Comparison of ENCODE assay signal across 8 cellular contexts in the genomic region with DNA sequence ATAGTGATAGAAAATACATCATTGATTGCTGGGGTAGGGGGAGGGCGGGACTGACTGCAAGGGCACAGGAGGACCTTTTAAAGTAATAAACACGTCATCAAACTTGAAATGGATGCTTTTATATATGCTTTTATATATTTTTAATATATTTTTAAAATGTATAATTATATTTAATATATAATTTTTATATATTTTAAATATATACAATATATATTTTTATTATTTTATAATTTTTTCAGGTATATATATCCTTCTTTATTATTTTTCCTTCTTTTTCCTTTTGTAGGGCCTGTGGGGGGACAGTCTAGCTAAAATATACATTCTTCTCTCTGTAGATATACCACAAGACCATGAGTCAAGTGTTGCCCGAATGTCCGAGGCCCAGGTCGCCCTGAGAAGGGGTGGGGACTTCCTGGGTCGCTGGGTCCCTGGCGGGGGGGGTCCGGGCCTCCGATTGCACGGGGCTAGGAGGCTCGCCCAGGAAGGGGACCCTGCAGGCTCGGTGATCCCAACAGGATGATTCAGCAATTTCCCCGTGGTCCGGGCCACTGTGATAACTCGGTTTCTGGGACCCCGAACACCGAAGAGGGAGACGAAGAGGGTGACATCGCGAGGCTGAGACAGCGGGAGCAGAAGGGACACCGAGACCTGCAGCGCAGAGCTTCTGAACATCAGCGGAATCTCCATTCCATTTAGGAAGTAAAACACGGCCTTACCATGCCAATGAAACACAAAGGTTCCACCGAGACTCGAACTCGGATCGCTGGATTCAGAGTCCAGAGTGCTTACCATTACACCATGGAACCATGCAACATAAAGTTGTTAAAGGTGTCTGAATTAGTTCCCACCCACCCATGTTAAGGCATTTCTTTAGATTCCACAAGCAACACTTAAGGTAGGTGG.
A peak's percentile ranks its signal among the peaks of the same experiment; 100 is the strongest.
DNase-seq lines count a peak whose midpoint lies in the region; ATAC-seq, FAIRE-seq and TF ChIP-seq lines count a peak whose summit lies in the region.

No MANE protein-coding gene starts in this region.

- peak overlapping the region; percentile 99 for H3K27ac Mint-ChIP-seq in activated naive CD8-positive, alpha-beta T cell

- DNase-seq in inferior parietal cortex (ENCODE audit: extremely low spot score) (peak; percentile 31), KBM-7 (no peak), GM10248 (ENCODE audit: extremely low spot score) (no peak), SKM-1 treated with dmso at 0.1 percent for 144 hours (lab: John Stamatoyannopoulos, UW; ENCODE audit: unreplicated experiment) (no peak)

- H3K36me3 Mint-ChIP-seq in activated naive CD8-positive, alpha-beta T cell, result no peaks in the 10 kb centered on the region

- FAIRE-seq in A204.1 (lab: Jason Lieb, UNC), result peak; percentile 41

- CTCF ChIA-PET in GM10248 (lab: Yijun Ruan, JAX), result no interaction called here

- in situ Hi-C loops in KBM-7 (cut with MboI; ENCODE audit: low pct_unique_long_range_greater_than_20kb, low sequenced_read_pairs), result no loop called here

- no peaks in the 10 kb centered on the region for H3K9me3 Mint-ChIP-seq in activated naive CD8-positive, alpha-beta T cell (ENCODE audit: low read depth)

- TF ChIP-seq CTCF in GM10248 (IDR thresholded peaks at IDR 0.05; ENCODE audit: control extremely low read depth, extremely low read depth, low read depth, missing control alignments), result no peak

- POLR2A ChIA-PET in GM10248 (lab: Yijun Ruan, JAX), result interaction anchor here (1.6 kb wide), 1 partner anchor 70 kb away, joined by 30 read pairs; no protein-coding TSS in a partner anchor

- H3K4me3 Mint-ChIP-seq in activated naive CD8-positive, alpha-beta T cell, result peak overlapping the region; percentile 93

- peaks cover 19% of the 10 kb centered on the region for H3K4me1 Mint-ChIP-seq in activated naive CD8-positive, alpha-beta T cell (ENCODE audit: low read depth)

- H3K27me3 Mint-ChIP-seq in activated naive CD8-positive, alpha-beta T cell, result no peaks in the 10 kb centered on the region

- ATAC-seq in HG02885 (IDR thresholded peaks at IDR 0.05; ENCODE audit: poor library complexity, unreplicated experiment), result peak; percentile 38
- no peak for ATAC-seq in HG03139 (IDR thresholded peaks at IDR 0.05; ENCODE audit: unreplicated experiment)
